1 cellular context compared by ENCODE assay signal in genomic region chr3:156722219-156722618, GRCh38.
TF ChIP-seq lines count a peak whose summit lies in the region.

No MANE protein-coding gene starts in this region.

TF ChIP-seq in A549, 52 proteins besides CTCF, POLR2A, EP300 and RAD21:
- TF ChIP-seq MAFK (IDR thresholded peaks at IDR 0.05; ENCODE audit: partially characterized antibody) (peak; percentile 78), KDM5A (IDR thresholded peaks at IDR 0.05) (no peak)
